Comparison of ENCODE assay signal across 12 cellular contexts in the genomic region with DNA sequence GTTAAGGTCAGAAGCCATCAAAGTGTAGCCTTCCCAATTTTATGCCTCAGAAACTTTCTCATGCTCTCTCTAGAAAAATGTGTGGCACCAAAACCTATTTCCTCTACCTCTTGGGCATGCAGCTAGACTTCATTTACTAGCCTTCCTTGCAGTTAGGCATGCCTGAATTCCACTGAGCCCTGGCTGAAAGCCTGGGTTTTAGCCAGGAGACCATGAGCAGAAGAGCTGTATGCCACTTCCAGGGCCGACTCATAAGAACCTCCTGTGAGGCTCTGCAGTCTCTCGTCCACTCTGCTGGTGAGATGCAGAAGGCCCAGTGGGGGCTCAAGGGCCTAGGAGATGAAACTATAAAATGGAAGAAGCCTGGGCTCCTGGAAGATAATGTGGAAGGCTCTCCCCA.
DNase-seq lines count a peak whose midpoint lies in the region; ATAC-seq, FAIRE-seq and TF ChIP-seq lines count a peak whose summit lies in the region.
"Had no signal": no experiment of that assay in that cellular context is flagged by ENCODE, and none has a peak within 500 bp of the region (broad histone marks: within the 10 kb centered on the region; RNA-seq: fewer than 3 reads in every experiment).

No MANE protein-coding gene starts in this region.

- DNase-seq in GM23248 (peak; percentile 34), RWPE1 (ENCODE audit: low spot score) (no peak), fibroblast of lung (ENCODE audit: low read depth in 2 of 2) (peak in 1 of 2 donors; percentile 41), renal cortical epithelial cell (ENCODE audit: low read depth) (peak; percentile 70), pancreas (no peak), islet precursor cell (no peak), NCI-H1092 (lab: John Stamatoyannopoulos, UW) (no peak)
- DNase-seq: CD8-positive, alpha-beta T cell; NCI-H1436 treated with DMSO at 0.1 percent for 48 hours; NCI-H2081; NCI-H524 treated with DMSO at 0.1 percent for 48 hours had no signal

- H3K79me2 ChIP-seq in GM23248 (ENCODE audit: insufficient read depth) (0 out of 2 replicates have a peak, but pooled peaks cover 4% of the 10 kb centered on the region), fibroblast of lung (ENCODE audit: control insufficient read depth, insufficient read depth, low read length) (no peaks in the 10 kb centered on the region)

- no peaks in the 10 kb centered on the region for H3K9me2 ChIP-seq in GM23248 (ENCODE audit: insufficient read depth)

- H3K9ac ChIP-seq in GM23248 (peak overlapping the region; percentile 33), fibroblast of lung (ENCODE audit: insufficient read depth, low read length) (no peak overlapping the region)

- H3K9me3 ChIP-seq in GM23248 (ENCODE audit: low read depth): no peaks in the 10 kb centered on the region
- no peaks in the 10 kb centered on the region for H3K9me3 ChIP-seq in fibroblast of lung (ENCODE audit: control insufficient read depth, insufficient read depth, low read depth, low read length)
- no peaks in the 10 kb centered on the region for H3K9me3 ChIP-seq in pancreas

- no peak for TF ChIP-seq CTCF in RWPE1 (conservative IDR thresholded peaks at IDR 0.05; ENCODE audit: low read depth)
- TF ChIP-seq CTCF in fibroblast of lung (conservative IDR thresholded peaks at IDR 0.05 in 1 of 2, IDR thresholded peaks at IDR 0.05 in 1 of 2; ENCODE audit: low read depth in 1 of 2, low read length in 2 of 2): no peak
- no peak for TF ChIP-seq CTCF in pancreas (IDR thresholded peaks at IDR 0.05)

- intact Hi-C loops in pancreas (cut with DNase I): no loop called here

- peaks cover 65% of the 10 kb centered on the region for H3F3A ChIP-seq in GM23248 (ENCODE audit: insufficient read depth)

- H4K20me1 ChIP-seq in GM23248 (ENCODE audit: insufficient read depth): no peaks in the 10 kb centered on the region
- no peaks in the 10 kb centered on the region for H4K20me1 ChIP-seq in fibroblast of lung (ENCODE audit: control insufficient read depth, extremely low read depth, insufficient read depth, low read length)

- in situ Hi-C loops in GM23248 (cut with MboI): no loop called here

- H3K4me3 ChIP-seq in GM23248 (no peak overlapping the region), fibroblast of lung (replicated peaks in 1 of 4; ENCODE audit: control extremely low read depth in 1 of 4, insufficient read depth in 1 of 4, low read depth in 3 of 4, low read length in 4 of 4) (no peak overlapping the region), pancreas (no peak overlapping the region)

- 66 to 71% methylated on average over 2 of the region's 2 CpGs for WGBS in GM23248 (ENCODE audit: low coverage in 1 of 2, low lambda C conversion rate in 2 of 2, missing lambda C conversion rate in 2 of 2), 2 experiments
- WGBS in pancreas, 2 donors: 81 to 87% methylated on average over 2 of the region's 2 CpGs

- no peak for FAIRE-seq in pancreas (lab: Jason Lieb, UNC)
- FAIRE-seq: HepG2 had no signal

- no peaks in the 10 kb centered on the region for H3K27me3 ChIP-seq in GM23248 (replicated peaks; ENCODE audit: insufficient read depth)
- no peaks in the 10 kb centered on the region for H3K27me3 ChIP-seq in fibroblast of lung (ENCODE audit: control insufficient read depth, insufficient read depth, low read length)
- H3K27me3 ChIP-seq in pancreas: no peaks in the 10 kb centered on the region

- H3K36me3 ChIP-seq in GM23248 (ENCODE audit: low read depth) (peaks cover 26% of the 10 kb centered on the region), fibroblast of lung (ENCODE audit: control insufficient read depth, insufficient read depth, low read length) (peaks cover 14% of the 10 kb centered on the region), pancreas (no peaks in the 10 kb centered on the region)

- peak overlapping the region; percentile 91 for H3K27ac ChIP-seq in GM23248
- peak overlapping the region; percentile 78 for H3K27ac ChIP-seq in RWPE1
- H3K27ac ChIP-seq in fibroblast of lung (ENCODE audit: insufficient read depth, low read length): peak overlapping the region; percentile 90
- H3K27ac ChIP-seq in pancreas: no peak overlapping the region

- CTCF ChIA-PET in RWPE1 (lab: Yijun Ruan, JAX): interaction anchor here (1.2 kb wide), 2 partner anchors 15 to 87 kb away, joined by 3 to 5 read pairs; no protein-coding TSS in a partner anchor

- H3K4me1 ChIP-seq in GM23248 (ENCODE audit: insufficient read depth) (peaks cover 60% of the 10 kb centered on the region), fibroblast of lung (ENCODE audit: control insufficient read depth, extremely low read depth, insufficient read depth, low read length) (peaks cover 53% of the 10 kb centered on the region), pancreas (no peaks in the 10 kb centered on the region)

- ATAC-seq in pancreas: no peak
- ATAC-seq: CD8-positive, alpha-beta T cell; HepG2 had no signal

- POLR2A ChIA-PET in RWPE1 (lab: Yijun Ruan, JAX; ENCODE audit: low non-redundant PET): no interaction called here

- H2AFZ ChIP-seq in GM23248 (no peak overlapping the region), fibroblast of lung (ENCODE audit: low read length) (no peak overlapping the region)

- peak overlapping the region; percentile 50 for H3K4me2 ChIP-seq in GM23248 (ENCODE audit: unreplicated experiment)
- no peak overlapping the region for H3K4me2 ChIP-seq in fibroblast of lung (ENCODE audit: extremely low read depth, insufficient read depth, low read length)

Comparison
In these comparisons a context has a peak if more than half of its experiments do, and no peak if none do; other contexts are left out.
1. DNase-seq: peak in GM23248 (single experiment) and renal cortical epithelial cell (single experiment); none in RWPE1 (single experiment), pancreas (0 of 6), islet precursor cell (single experiment) and NCI-H1092 (single experiment).
2. H3K27ac ChIP-seq: peak in GM23248 (single experiment), RWPE1 (single experiment) and fibroblast of lung (single experiment); none in pancreas (0 of 4).